ENCODE assay signal across 8 cellular contexts in genomic region chr16:58628845-58629680, GRCh38. TPM values are rescaled to one million over a fixed set of nuclear protein-coding genes. Genes with fewer than 3 reads are reported as not detected.
DNase-seq lines count a peak whose midpoint lies in the region; ATAC-seq and TF ChIP-seq lines count a peak whose summit lies in the region.

No MANE protein-coding gene starts in this region.

- no peaks in the 10 kb centered on the region for H3K27me3 Mint-ChIP-seq in activated T-helper 17 cell treated with anti-CD3 and anti-CD28 coated beads, Interleukin-2, amount 50 U/mL, for 72 hours
- H3K27me3 Mint-ChIP-seq in neural crest cell (ENCODE audit: low read depth): peaks cover 2% of the 10 kb centered on the region

- H3K9me3 Mint-ChIP-seq in activated T-helper 17 cell treated with anti-CD3 and anti-CD28 coated beads, Interleukin-2, amount 50 U/mL, for 72 hours: no peaks in the 10 kb centered on the region
- H3K9me3 Mint-ChIP-seq in neural crest cell: no peaks in the 10 kb centered on the region

- H3K27ac ChIP-seq in OCI-LY3 (ENCODE audit: low read length) (peak overlapping the region; percentile 98), subcutaneous abdominal adipose tissue (ENCODE audit: low read depth, low read length) (peak overlapping the region; percentile 98)

- H3K4me1 Mint-ChIP-seq in activated T-helper 17 cell treated with anti-CD3 and anti-CD28 coated beads, Interleukin-2, amount 50 U/mL, for 72 hours: peaks cover 11% of the 10 kb centered on the region
- peaks cover 25% of the 10 kb centered on the region for H3K4me1 Mint-ChIP-seq in neural crest cell

- H3K9ac ChIP-seq in OCI-LY3 (ENCODE audit: low read length): peak overlapping the region; percentile 97
- peak overlapping the region; percentile 92 to 100 (median 100) for H3K9ac ChIP-seq in subcutaneous abdominal adipose tissue (ENCODE audit: low read length in 5 of 5)

- H3K4me3 ChIP-seq in HFF-Myc (replicated peaks; ENCODE audit: low read depth, low read length) (peak overlapping the region; percentile 80), OCI-LY3 (ENCODE audit: low read length) (peak overlapping the region; percentile 89), fibroblast of villous mesenchyme (ENCODE audit: low read depth, low read length) (peak overlapping the region; percentile 93), subcutaneous abdominal adipose tissue (ENCODE audit: low read depth in 1 of 5, low read length in 5 of 5) (peak overlapping the region; percentile 80 to 99 (median 95))

- H3K36me3 ChIP-seq in OCI-LY3 (replicated peaks; ENCODE audit: low read depth, low read length) (peaks cover 25% of the 10 kb centered on the region), subcutaneous abdominal adipose tissue (ENCODE audit: control insufficient read depth in 5 of 5, insufficient read depth in 5 of 5, low read length in 5 of 5) (peaks cover 2 to 9% (median 7%) of the 10 kb centered on the region in 5 donors)

- peaks cover 48% of the 10 kb centered on the region for H4K20me1 ChIP-seq in OCI-LY3 (ENCODE audit: insufficient read depth, low read length)

- H3K79me2 ChIP-seq in OCI-LY3 (ENCODE audit: low read length): peaks cover 56% of the 10 kb centered on the region

- peak overlapping the region; percentile 93 for H3K4me2 ChIP-seq in OCI-LY3 (ENCODE audit: low read length)

- H3K27ac Mint-ChIP-seq in activated T-helper 17 cell treated with anti-CD3 and anti-CD28 coated beads, Interleukin-2, amount 50 U/mL, for 72 hours: peak overlapping the region; percentile 96
- peak overlapping the region; percentile 100 for H3K27ac Mint-ChIP-seq in neural crest cell (ENCODE audit: unreplicated experiment)

- H3K27me3 ChIP-seq in OCI-LY3 (ENCODE audit: low read depth, low read length) (no peaks in the 10 kb centered on the region), subcutaneous abdominal adipose tissue (ENCODE audit: control insufficient read depth in 5 of 5, insufficient read depth in 4 of 5, low read length in 5 of 5) (no peaks in the 10 kb centered on the region)

- DNase-seq in COR-L47 (lab: John Stamatoyannopoulos, UW) (peak; percentile 34), HFF-Myc (ENCODE audit: extremely low read depth, low read depth) (no peak), fibroblast of villous mesenchyme (ENCODE audit: low read depth) (peak; percentile 45), neural crest cell (ENCODE audit: low read depth, low spot score) (peak; percentile 4)

- ATAC-seq in activated T-helper 17 cell treated with anti-CD3 and anti-CD28 coated beads, Interleukin-2, amount 50 U/mL, for 72 hours (replicated peaks): peak; percentile 2
- no peak for ATAC-seq in GM18520 (IDR thresholded peaks at IDR 0.05; ENCODE audit: unreplicated experiment)

- no peak for TF ChIP-seq CTCF in HFF-Myc (IDR thresholded peaks at IDR 0.05; ENCODE audit: low read depth, low read length, missing control alignments)
- no peak for TF ChIP-seq CTCF in OCI-LY3 (IDR thresholded peaks at IDR 0.05; ENCODE audit: low read depth, low read length)
- no peak for TF ChIP-seq CTCF in fibroblast of villous mesenchyme (IDR thresholded peaks at IDR 0.05; ENCODE audit: insufficient read depth, low read depth, low read length)
- TF ChIP-seq CTCF in neural crest cell (conservative IDR thresholded peaks at IDR 0.05): no peak

- no peak overlapping the region for H2AFZ ChIP-seq in OCI-LY3 (ENCODE audit: low read depth, low read length)

- peaks cover 22% of the 10 kb centered on the region for H3K4me1 ChIP-seq in OCI-LY3 (ENCODE audit: low read length)
- peaks cover 3 to 32% (median 25%) of the 10 kb centered on the region in 5 donors for H3K4me1 ChIP-seq in subcutaneous abdominal adipose tissue (ENCODE audit: control insufficient read depth in 5 of 5, insufficient read depth in 5 of 5, low read length in 5 of 5)

- H3K9me3 ChIP-seq in OCI-LY3 (ENCODE audit: insufficient read depth, low read length): no peaks in the 10 kb centered on the region
- no peaks in the 10 kb centered on the region for H3K9me3 ChIP-seq in subcutaneous abdominal adipose tissue (ENCODE audit: control insufficient read depth in 5 of 5, low read length in 5 of 5)

- peaks cover 51% of the 10 kb centered on the region for H3K36me3 Mint-ChIP-seq in activated T-helper 17 cell treated with anti-CD3 and anti-CD28 coated beads, Interleukin-2, amount 50 U/mL, for 72 hours (ENCODE audit: low read depth)
- peaks cover 9% of the 10 kb centered on the region for H3K36me3 Mint-ChIP-seq in neural crest cell (ENCODE audit: low read depth)

- peak overlapping the region; percentile 89 for H3K4me3 Mint-ChIP-seq in activated T-helper 17 cell treated with anti-CD3 and anti-CD28 coated beads, Interleukin-2, amount 50 U/mL, for 72 hours
- H3K4me3 Mint-ChIP-seq in neural crest cell: peak overlapping the region; percentile 100

RNA-seq across cellular contexts. Expression of gene CNOT1, which starts 0.6 kb away (rescaled TPM):
- 100 to 1,000 TPM; 258 to 299 TPM for total RNA-seq in activated T-helper 17 cell treated with anti-CD3 and anti-CD28 coated beads, Interleukin-2, amount 50 U/mL, for 72 hours
- total RNA-seq in fibroblast of villous mesenchyme (110 and 133 TPM in 2 replicates), neural crest cell (247 and 254 TPM in 2 replicates)

RNA-seq across cellular contexts. Expression of gene SLC38A7, which starts 55.5 kb away (rescaled TPM):
- 1 to 10 TPM; 4.6 to 9.0 TPM for total RNA-seq in activated T-helper 17 cell treated with anti-CD3 and anti-CD28 coated beads, Interleukin-2, amount 50 U/mL, for 72 hours
- total RNA-seq in fibroblast of villous mesenchyme (42.3 and 43.5 TPM in 2 replicates), neural crest cell (31.7 and 31.8 TPM in 2 replicates)
